3 cellular contexts compared by ENCODE assay signal in the genomic region with DNA sequence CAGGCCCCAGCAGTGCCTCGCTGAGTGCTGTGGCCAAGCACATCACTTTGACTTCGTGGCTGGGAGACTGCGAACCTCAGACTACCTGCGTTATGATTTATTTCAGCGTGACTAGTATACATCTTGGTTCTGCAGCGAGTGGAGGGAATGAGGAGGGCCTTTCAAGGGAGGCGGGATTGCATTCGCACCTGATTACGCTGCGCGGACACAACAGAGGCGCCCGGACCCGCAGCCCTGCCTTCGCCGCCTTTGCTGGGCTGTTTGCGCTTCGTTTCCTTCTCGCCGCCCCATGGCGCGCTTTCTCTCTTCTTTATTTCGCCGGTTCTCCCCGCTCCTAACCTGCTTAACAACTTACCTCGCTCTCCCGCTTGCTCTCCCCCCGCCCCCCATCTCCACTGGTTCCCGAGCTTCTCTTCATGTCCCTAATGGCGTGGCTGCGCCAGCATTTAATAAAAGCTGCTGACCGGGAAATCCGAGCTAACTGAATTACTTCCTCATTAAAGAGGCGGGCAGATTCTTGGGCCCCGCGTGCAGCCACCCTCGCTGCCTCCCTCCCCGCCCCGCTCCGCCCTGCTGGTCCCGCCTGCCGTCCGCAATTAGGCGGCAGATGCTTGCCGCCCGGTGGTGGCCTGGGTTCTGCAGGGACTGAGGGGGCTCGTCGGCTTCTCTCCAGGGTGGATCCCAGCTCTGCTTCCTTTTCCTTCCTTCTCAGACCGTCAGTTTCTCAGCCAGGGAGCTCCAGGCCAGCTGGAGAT.
TF ChIP-seq lines count a peak whose summit lies in the region.

No MANE protein-coding gene starts in this region.

TF ChIP-seq in HCT116, 20 proteins besides CTCF, POLR2A, EP300 and RAD21 (continues in another document):
- TF ChIP-seq CBX3 (IDR thresholded peaks at IDR 0.05; ENCODE audit: low read depth) (no peak), POLR2AphosphoS5 (IDR thresholded peaks at IDR 0.05; ENCODE audit: low read depth, low read length) (no peak), CEBPB (IDR thresholded peaks at IDR 0.05; ENCODE audit: low read depth) (no peak), ZNF274 (IDR thresholded peaks at IDR 0.05; ENCODE audit: low read depth, low read length) (no peak), TCF7L2 (IDR thresholded peaks at IDR 0.05; ENCODE audit: borderline replicate concordance, extremely low read depth, insufficient read depth, insufficient read length) (no peak), SP1 (IDR thresholded peaks at IDR 0.05; ENCODE audit: low read depth) (no peak), JUND (IDR thresholded peaks at IDR 0.05) (no peak), ZFX (IDR thresholded peaks at IDR 0.05) (no peak), EZH2 (IDR thresholded peaks at IDR 0.05) (no peak), YY1 (IDR thresholded peaks at IDR 0.05; ENCODE audit: extremely low read depth, insufficient replicate concordance, low read depth, low read length) (no peak), SIN3A (IDR thresholded peaks at IDR 0.05; ENCODE audit: low read depth) (no peak), ELF1 (IDR thresholded peaks at IDR 0.05; ENCODE audit: borderline replicate concordance, low read depth) (no peak)
- TF ChIP-seq, protein P1, sequence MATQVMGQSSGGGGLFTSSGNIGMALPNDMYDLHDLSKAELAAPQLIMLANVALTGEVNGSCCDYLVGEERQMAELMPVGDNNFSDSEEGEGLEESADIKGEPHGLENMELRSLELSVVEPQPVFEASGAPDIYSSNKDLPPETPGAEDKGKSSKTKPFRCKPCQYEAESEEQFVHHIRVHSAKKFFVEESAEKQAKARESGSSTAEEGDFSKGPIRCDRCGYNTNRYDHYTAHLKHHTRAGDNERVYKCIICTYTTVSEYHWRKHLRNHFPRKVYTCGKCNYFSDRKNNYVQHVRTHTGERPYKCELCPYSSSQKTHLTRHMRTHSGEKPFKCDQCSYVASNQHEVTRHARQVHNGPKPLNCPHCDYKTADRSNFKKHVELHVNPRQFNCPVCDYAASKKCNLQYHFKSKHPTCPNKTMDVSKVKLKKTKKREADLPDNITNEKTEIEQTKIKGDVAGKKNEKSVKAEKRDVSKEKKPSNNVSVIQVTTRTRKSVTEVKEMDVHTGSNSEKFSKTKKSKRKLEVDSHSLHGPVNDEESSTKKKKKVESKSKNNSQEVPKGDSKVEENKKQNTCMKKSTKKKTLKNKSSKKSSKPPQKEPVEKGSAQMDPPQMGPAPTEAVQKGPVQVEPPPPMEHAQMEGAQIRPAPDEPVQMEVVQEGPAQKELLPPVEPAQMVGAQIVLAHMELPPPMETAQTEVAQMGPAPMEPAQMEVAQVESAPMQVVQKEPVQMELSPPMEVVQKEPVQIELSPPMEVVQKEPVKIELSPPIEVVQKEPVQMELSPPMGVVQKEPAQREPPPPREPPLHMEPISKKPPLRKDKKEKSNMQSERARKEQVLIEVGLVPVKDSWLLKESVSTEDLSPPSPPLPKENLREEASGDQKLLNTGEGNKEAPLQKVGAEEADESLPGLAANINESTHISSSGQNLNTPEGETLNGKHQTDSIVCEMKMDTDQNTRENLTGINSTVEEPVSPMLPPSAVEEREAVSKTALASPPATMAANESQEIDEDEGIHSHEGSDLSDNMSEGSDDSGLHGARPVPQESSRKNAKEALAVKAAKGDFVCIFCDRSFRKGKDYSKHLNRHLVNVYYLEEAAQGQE (IDR thresholded peaks at IDR 0.05; ENCODE audit: low read depth): no peak
- TF ChIP-seq, protein P2, sequence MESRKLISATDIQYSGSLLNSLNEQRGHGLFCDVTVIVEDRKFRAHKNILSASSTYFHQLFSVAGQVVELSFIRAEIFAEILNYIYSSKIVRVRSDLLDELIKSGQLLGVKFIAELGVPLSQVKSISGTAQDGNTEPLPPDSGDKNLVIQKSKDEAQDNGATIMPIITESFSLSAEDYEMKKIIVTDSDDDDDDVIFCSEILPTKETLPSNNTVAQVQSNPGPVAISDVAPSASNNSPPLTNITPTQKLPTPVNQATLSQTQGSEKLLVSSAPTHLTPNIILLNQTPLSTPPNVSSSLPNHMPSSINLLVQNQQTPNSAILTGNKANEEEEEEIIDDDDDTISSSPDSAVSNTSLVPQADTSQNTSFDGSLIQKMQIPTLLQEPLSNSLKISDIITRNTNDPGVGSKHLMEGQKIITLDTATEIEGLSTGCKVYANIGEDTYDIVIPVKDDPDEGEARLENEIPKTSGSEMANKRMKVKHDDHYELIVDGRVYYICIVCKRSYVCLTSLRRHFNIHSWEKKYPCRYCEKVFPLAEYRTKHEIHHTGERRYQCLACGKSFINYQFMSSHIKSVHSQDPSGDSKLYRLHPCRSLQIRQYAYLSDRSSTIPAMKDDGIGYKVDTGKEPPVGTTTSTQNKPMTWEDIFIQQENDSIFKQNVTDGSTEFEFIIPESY (IDR thresholded peaks at IDR 0.05; ENCODE audit: extremely low read depth, insufficient replicate concordance, low read length): no peak
- TF ChIP-seq, protein P3, sequence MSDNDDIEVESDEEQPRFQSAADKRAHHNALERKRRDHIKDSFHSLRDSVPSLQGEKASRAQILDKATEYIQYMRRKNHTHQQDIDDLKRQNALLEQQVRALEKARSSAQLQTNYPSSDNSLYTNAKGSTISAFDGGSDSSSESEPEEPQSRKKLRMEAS (IDR thresholded peaks at IDR 0.05): no peak

TF ChIP-seq in H1, 55 proteins besides CTCF, POLR2A, EP300 and RAD21 (continues in another document):
- TF ChIP-seq GTF2F1 (IDR thresholded peaks at IDR 0.05; ENCODE audit: borderline replicate concordance, low read depth, low read length): no peak
- TF ChIP-seq, protein P3 (IDR thresholded peaks at IDR 0.05): peak; percentile 83
- TF ChIP-seq SIN3A (conservative IDR thresholded peaks at IDR 0.05 in 1 of 2, IDR thresholded peaks at IDR 0.05 in 1 of 2; ENCODE audit: low read depth in 1 of 2, low read length in 2 of 2): no peak
- TF ChIP-seq SUZ12 (IDR thresholded peaks at IDR 0.05; ENCODE audit: low read length): peak; percentile 66
- TF ChIP-seq HDAC6 (IDR thresholded peaks at IDR 0.05; ENCODE audit: low read depth, low read length): no peak

TF ChIP-seq in neural cell, 6 proteins besides CTCF, POLR2A, EP300 and RAD21:
- TF ChIP-seq TAF1 (IDR thresholded peaks at IDR 0.05; ENCODE audit: low read depth) (no peak), EZH2 (IDR thresholded peaks at IDR 0.05; ENCODE audit: borderline replicate concordance, insufficient read depth, low read length, poor library complexity, severe bottlenecking) (no peak), SMC3 (conservative IDR thresholded peaks at IDR 0.05; ENCODE audit: poor library complexity) (no peak), POLR2AphosphoS5 (IDR thresholded peaks at IDR 0.05) (no peak)
- TF ChIP-seq, protein P1 (IDR thresholded peaks at IDR 0.05; ENCODE audit: borderline replicate concordance): no peak
TF ChIP-seq in neural cell: peak in this region for 0.
